ENCODE assay signal across 16 cellular contexts in genomic region chr19:17136617-17137016, GRCh38.
A peak's percentile ranks its signal among the peaks of the same experiment; 100 is the strongest.
DNase-seq lines count a peak whose midpoint lies in the region; ATAC-seq, FAIRE-seq and TF ChIP-seq lines count a peak whose summit lies in the region.
"Had no signal": no experiment of that assay in that cellular context is flagged by ENCODE, and none has a peak within 500 bp of the region (broad histone marks: within the 10 kb centered on the region; RNA-seq: fewer than 3 reads in every experiment).

No MANE protein-coding gene starts in this region.

- H3K9me3 Mint-ChIP-seq in endodermal cell, result peaks cover 2% of the 10 kb centered on the region

- H3K4me3 ChIP-seq in HepG2 (replicated peaks in 1 of 3; ENCODE audit: insufficient read depth in 1 of 3, low read depth in 2 of 3, low read length in 3 of 3) (peak overlapping the region in 1 of 3 experiments; percentile 13; a peak in 1 of 6 replicates), right lobe of liver (no peak overlapping the region), endodermal cell (ENCODE audit: low read length) (no peak overlapping the region), neuronal stem cell (ENCODE audit: low read length in 2 of 2) (no peak overlapping the region), vagina (no peak overlapping the region), pancreas (no peak overlapping the region)

- H2AFZ ChIP-seq in HepG2 (ENCODE audit: low read length) (no peak overlapping the region), neuronal stem cell (ENCODE audit: low read length) (no peak overlapping the region)

- H4K20me1 ChIP-seq in HepG2 (ENCODE audit: insufficient read depth, low read length), result no peaks in the 10 kb centered on the region

- H3K27ac Mint-ChIP-seq in endodermal cell, result peak overlapping the region; percentile 98

- in situ Hi-C loops in HepG2 (cut with HindIII; ENCODE audit: extremely low pct_ligation_motif_present, low pct_unique_long_range_greater_than_20kb), result no loop called here

- intact Hi-C loops in HepG2 (cut with micrococcal nuclease; ENCODE audit: unreplicated experiment), result loop anchor here (5.0 kb wide), 1 partner anchor 59 kb away; the partner anchor contains the start of genes HAUS8 and MYO9B
- intact Hi-C loops in right lobe of liver (cut with DNase I), result no loop called here
- intact Hi-C loops in vagina (cut with DNase I), result loop anchor here (10.0 kb wide), 1 partner anchor 62 kb away; the partner anchor contains the start of genes HAUS8 and MYO9B
- intact Hi-C loops in pancreas (cut with DNase I), result no loop called here

- DNase-seq in HepG2 (ENCODE audit: low spot score) (peak; percentile 54), right lobe of liver (no peak), endodermal cell (no peak), neuronal stem cell (ENCODE audit: low spot score) (no peak), vagina (ENCODE audit: extremely low spot score in 2 of 2) (no peak), pancreas (no peak), NAMALWA (ENCODE audit: low spot score) (no peak)
- DNase-seq: activated CD8-positive, alpha-beta memory T cell treated with anti-CD3 and anti-CD28 coated beads, Interleukin-2, amount 10 ng/mL, durations not matched to agents 7 days and 5 days; AML-193; effector CD8-positive, alpha-beta T cell; GDM1; NCI-H2029 treated with DMSO at 0.1 percent for 48 hours; stimulated activated CD4-positive, alpha-beta T cell treated with anti-CD3 and anti-CD28 coated beads, Interleukin-1b, Interleukin-23, amount 100 ng/mL, for 48 hours; stimulated activated naive CD4-positive, alpha-beta T cell treated with Interleukin-2 at 50 U/mL for 16 hours; T1000 had no signal

- no peak overlapping the region for H2BK120ac ChIP-seq in neuronal stem cell (ENCODE audit: low read depth, low read length)

- CTCF ChIA-PET in HepG2 (lab: Yijun Ruan, JAX; ENCODE audit: low intra/inter-chr PET ratio, low total read pairs), result no interaction called here

- WGBS in HepG2 (ENCODE audit: low lambda C conversion rate), result 61% methylated on average over 5 of the region's 11 CpGs
- WGBS in right lobe of liver (ENCODE audit: insufficient coverage, low coverage, low lambda C conversion rate, missing lambda C conversion rate), result no CpG with 5 or more reads among the region's 11 CpGs
- 93 to 94% methylated on average over 10 to 11 of the region's 11 CpGs for WGBS in endodermal cell (ENCODE audit: insufficient coverage in 1 of 2, insufficient read length in 1 of 2), 2 experiments
- WGBS in neuronal stem cell (ENCODE audit: extremely low coverage in 2 of 2, insufficient read length in 2 of 2, insufficient replicate concordance in 1 of 2), 2 donors, result no CpG with 5 or more reads among the region's 11 CpGs
- 92 to 97% methylated on average over 11 of the region's 11 CpGs for WGBS in pancreas, 2 donors

- peaks cover 70% of the 10 kb centered on the region for H3K4me1 ChIP-seq in HepG2 (ENCODE audit: insufficient read depth, low read length)
- H3K4me1 ChIP-seq in right lobe of liver, result peaks cover 0 to 53% (median 16%) of the 10 kb centered on the region in 4 donors
- H3K4me1 ChIP-seq in endodermal cell (ENCODE audit: control insufficient read depth, insufficient read depth, low read length), result peaks cover 15% of the 10 kb centered on the region
- H3K4me1 ChIP-seq in neuronal stem cell (ENCODE audit: control insufficient read depth in 2 of 2, insufficient read depth in 1 of 2, low read depth in 1 of 2, low read length in 2 of 2), result peaks cover 13% of the 10 kb centered on the region in 2 donors
- H3K4me1 ChIP-seq in vagina, result peaks cover 32% of the 10 kb centered on the region
- H3K4me1 ChIP-seq in pancreas, result peaks cover 7 to 16% (median 15%) of the 10 kb centered on the region in 3 donors

- H3K4ac ChIP-seq in neuronal stem cell (ENCODE audit: low read length), result no peak overlapping the region

- no peak for TF ChIP-seq CTCF in HepG2 (CRISPR knock-in tag; IDR thresholded peaks at IDR 0.05)
- no peak for TF ChIP-seq CTCF in right lobe of liver (IDR thresholded peaks at IDR 0.05)
- TF ChIP-seq CTCF in endodermal cell (conservative IDR thresholded peaks at IDR 0.05), result no peak
- no peak for TF ChIP-seq CTCF in vagina (IDR thresholded peaks at IDR 0.05)
- TF ChIP-seq CTCF in pancreas (IDR thresholded peaks at IDR 0.05), result no peak

- H3K9me3 ChIP-seq in HepG2 (ENCODE audit: low read length) (no peaks in the 10 kb centered on the region), right lobe of liver (no peaks in the 10 kb centered on the region), endodermal cell (ENCODE audit: control insufficient read depth, low read length) (no peaks in the 10 kb centered on the region), neuronal stem cell (replicated peaks in 1 of 2; ENCODE audit: control insufficient read depth in 2 of 2, insufficient read depth in 1 of 2, low read depth in 1 of 2, low read length in 2 of 2) (no peaks in the 10 kb centered on the region), vagina (no peaks in the 10 kb centered on the region), pancreas (no peaks in the 10 kb centered on the region)

- H3K9ac ChIP-seq in HepG2 (ENCODE audit: insufficient read depth, low read depth, low read length), result 0 out of 2 replicates have a peak overlapping the region, but pooled peaks have one; percentile 63
- H3K9ac ChIP-seq in endodermal cell (ENCODE audit: extremely low read depth, low read length, poor library complexity, severe bottlenecking), result no peak overlapping the region
- H3K9ac ChIP-seq in neuronal stem cell (ENCODE audit: low read depth, low read length, poor library complexity), result no peak overlapping the region

- H3K36me3 ChIP-seq in HepG2 (replicated peaks in 1 of 2; ENCODE audit: control insufficient read depth in 1 of 2, insufficient read depth in 2 of 2, low read length in 2 of 2) (no peaks in the 10 kb centered on the region), right lobe of liver (no peaks in the 10 kb centered on the region), endodermal cell (ENCODE audit: control insufficient read depth, insufficient read depth, low read length) (peaks cover 5% of the 10 kb centered on the region), neuronal stem cell (replicated peaks in 1 of 2; ENCODE audit: control insufficient read depth in 2 of 2, insufficient read depth in 2 of 2, low read length in 2 of 2) (peaks cover 0 to 19% of the 10 kb centered on the region in 2 donors), vagina (no peaks in the 10 kb centered on the region), pancreas (no peaks in the 10 kb centered on the region)

- no peak overlapping the region for H2BK5ac ChIP-seq in neuronal stem cell (ENCODE audit: low read length)

- H3K79me2 ChIP-seq in HepG2 (ENCODE audit: insufficient read depth, low read length), result no peaks in the 10 kb centered on the region

- H3K4me1 Mint-ChIP-seq in endodermal cell, result peaks cover 15% of the 10 kb centered on the region

- H3K27me3 Mint-ChIP-seq in endodermal cell (ENCODE audit: insufficient read depth), result no peaks in the 10 kb centered on the region
- H3K27me3 Mint-ChIP-seq: activated CD8-positive, alpha-beta memory T cell treated with anti-CD3 and anti-CD28 coated beads, Interleukin-2, amount 10 ng/mL, durations not matched to agents 7 days and 5 days had no signal

- POLR2A ChIA-PET in HepG2 (lab: Yijun Ruan, JAX), result no interaction called here

- H3K27me3 ChIP-seq in HepG2 (ENCODE audit: control insufficient read depth in 1 of 2, insufficient read depth in 2 of 2, low read length in 2 of 2) (no peaks in the 10 kb centered on the region), right lobe of liver (no peaks in the 10 kb centered on the region), endodermal cell (ENCODE audit: control insufficient read depth, insufficient read depth, low read length, poor library complexity, severe bottlenecking) (no peaks in the 10 kb centered on the region), neuronal stem cell (ENCODE audit: control insufficient read depth in 3 of 3, insufficient read depth in 3 of 3, low read depth in 1 of 3, low read length in 3 of 3) (no peaks in the 10 kb centered on the region), vagina (no peaks in the 10 kb centered on the region), pancreas (no peaks in the 10 kb centered on the region)

- no peak overlapping the region for H3K14ac ChIP-seq in neuronal stem cell (ENCODE audit: low read length)

- H2BK12ac ChIP-seq in neuronal stem cell (ENCODE audit: low read length), result no peak overlapping the region

- no peak overlapping the region for H4K8ac ChIP-seq in neuronal stem cell (ENCODE audit: low read depth, low read length)

- no peak for TF ChIP-seq EP300 in HepG2 (IDR thresholded peaks at IDR 0.05; ENCODE audit: low read depth in 2 of 2, low read length in 2 of 2)
- no peak for TF ChIP-seq EP300 in HepG2 (CRISPR knock-in tag; IDR thresholded peaks at IDR 0.05; ENCODE audit: borderline replicate concordance)

- H2BK15ac ChIP-seq in neuronal stem cell (ENCODE audit: low read length), result no peak overlapping the region

- H3K23ac ChIP-seq in neuronal stem cell (ENCODE audit: low read depth, low read length, poor library complexity), result no peak overlapping the region

- TF ChIP-seq POLR2A in HepG2 (IDR thresholded peaks at IDR 0.05; ENCODE audit: insufficient read depth in 1 of 2, low read depth in 2 of 2, low read length in 2 of 2) (no peak), right lobe of liver (IDR thresholded peaks at IDR 0.05) (no peak), vagina (IDR thresholded peaks at IDR 0.05) (no peak)

- peak overlapping the region; percentile 38 for H3K18ac ChIP-seq in neuronal stem cell (ENCODE audit: low read length)

- peak; percentile 18 for ATAC-seq in HepG2
- ATAC-seq in right lobe of liver, result no peak
- ATAC-seq in HG02840 (IDR thresholded peaks at IDR 0.05; ENCODE audit: low FRiP score, unreplicated experiment), result no peak
- no peak for ATAC-seq in pancreas
- ATAC-seq: activated CD8-positive, alpha-beta memory T cell treated with anti-CD3 and anti-CD28 coated beads, Interleukin-2, amount 10 ng/mL, durations not matched to agents 7 days and 5 days had no signal

- H3K79me1 ChIP-seq in neuronal stem cell (ENCODE audit: low read depth, low read length), result peaks cover 2% of the 10 kb centered on the region

- H2AK5ac ChIP-seq in neuronal stem cell (ENCODE audit: low read depth, low read length), result no peak overlapping the region

- H3K36me3 Mint-ChIP-seq in endodermal cell (ENCODE audit: low read depth), result peaks cover 19% of the 10 kb centered on the region

- H4K91ac ChIP-seq in neuronal stem cell (ENCODE audit: low read depth, low read length, poor library complexity), result no peak overlapping the region

- FAIRE-seq in HepG2 (lab: Jason Lieb, UNC), result peak; percentile 30
- FAIRE-seq in pancreas (lab: Jason Lieb, UNC), result no peak

- H3K4me2 ChIP-seq in HepG2 (ENCODE audit: low read depth, low read length), result peak overlapping the region; percentile 80
- no peak overlapping the region for H3K4me2 ChIP-seq in neuronal stem cell (ENCODE audit: insufficient read depth, low read length, poor library complexity, severe bottlenecking)

- TF ChIP-seq RAD21 in HepG2 (CRISPR knock-in tag; IDR thresholded peaks at IDR 0.05), result no peak

- H3K27ac ChIP-seq in HepG2 (ENCODE audit: extremely low read length, insufficient read depth, low read length) (peak overlapping the region; percentile 68), right lobe of liver (peak overlapping the region in 1 of 3 donors; percentile 80), endodermal cell (ENCODE audit: low read depth, low read length) (peak overlapping the region; percentile 100), neuronal stem cell (replicated peaks; ENCODE audit: low read length) (no peak overlapping the region), vagina (peak overlapping the region; percentile 99), pancreas (peak overlapping the region in 2 of 4 donors; percentile 87 to 92)

- no TSS peak for BruUV-seq in HepG2 (replicated peaks; lab: Mats Ljungman, UMichigan)

- H3K4me3 Mint-ChIP-seq in endodermal cell, result no peak overlapping the region
- H3K4me3 Mint-ChIP-seq: activated CD8-positive, alpha-beta memory T cell treated with anti-CD3 and anti-CD28 coated beads, Interleukin-2, amount 10 ng/mL, durations not matched to agents 7 days and 5 days had no signal

Comparison
In these comparisons a context has a peak if more than half of its experiments do, and no peak if none do; other contexts are left out.
1. intact Hi-C loops: an anchor here in HepG2 (5.0 kb wide) and vagina (10.0 kb wide); none called in right lobe of liver and pancreas.